In the genomic region with DNA sequence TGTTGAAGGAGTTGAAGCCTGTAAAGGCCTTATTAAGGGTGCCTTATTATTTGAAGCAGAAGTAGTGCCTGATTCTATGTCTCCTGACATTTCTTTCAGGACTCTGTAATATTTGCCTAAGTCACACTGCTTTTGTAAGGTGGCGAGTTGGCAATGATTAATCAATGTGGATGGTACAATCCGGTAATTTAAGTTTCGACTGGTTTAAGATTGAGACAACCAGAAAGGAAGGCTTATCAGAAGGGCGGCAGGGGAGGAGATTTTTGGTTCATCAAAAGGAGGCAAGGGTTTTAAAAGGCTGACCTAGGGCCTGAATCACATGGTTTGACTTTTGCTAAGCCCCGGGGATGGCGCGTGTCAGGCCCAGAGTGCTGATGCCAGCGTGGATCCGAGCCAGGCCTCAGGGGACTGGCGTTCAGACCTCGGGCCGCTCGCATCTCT, we compare ENCODE assay signal across 8 cellular contexts. TPM values are rescaled to one million over a fixed set of nuclear protein-coding genes. Genes with fewer than 3 reads are reported as not detected.
DNase-seq lines count a peak whose midpoint lies in the region; ATAC-seq and TF ChIP-seq lines count a peak whose summit lies in the region.

No MANE protein-coding gene starts in this region.

- H3K27me3 ChIP-seq in liver (ENCODE audit: control insufficient read depth in 4 of 4, insufficient read depth in 4 of 4, low read length in 3 of 4) (no peaks in the 10 kb centered on the region), thoracic aorta (replicated peaks; ENCODE audit: insufficient read depth) (no peaks in the 10 kb centered on the region)

- H3K4me1 ChIP-seq in liver (ENCODE audit: control insufficient read depth in 4 of 4, insufficient read depth in 4 of 4, low read length in 3 of 4): peaks cover 5 to 31% (median 14%) of the 10 kb centered on the region in 4 donors
- H3K4me1 ChIP-seq in thoracic aorta (ENCODE audit: control insufficient read depth in 1 of 2, low read depth in 2 of 2): peaks cover 20 to 37% of the 10 kb centered on the region in 2 donors

- no peak for ATAC-seq in activated CD4-positive, alpha-beta T cell treated with anti-CD3 and anti-CD28 coated beads for 36 hours
- ATAC-seq in thoracic aorta (ENCODE audit: insufficient number of reproducible peaks, low FRiP score, low read depth): no peak
- no peak for ATAC-seq in GM18498 (IDR thresholded peaks at IDR 0.05; ENCODE audit: unreplicated experiment)

- peak overlapping the region; percentile 84 to 97 for H3K9ac ChIP-seq in liver (ENCODE audit: low read depth in 1 of 2, low read length in 2 of 2)

- H3K4me3 ChIP-seq in liver (ENCODE audit: low read depth in 1 of 3, low read length in 3 of 3) (peak overlapping the region; percentile 74 to 97 (median 95)), thoracic aorta (peak overlapping the region; percentile 83)

- no peak for TF ChIP-seq RAD21 in liver (IDR thresholded peaks at IDR 0.05)

- peaks cover 5% of the 10 kb centered on the region for H3K27me3 Mint-ChIP-seq in activated CD4-positive, alpha-beta T cell treated with anti-CD3 and anti-CD28 coated beads for 36 hours

- H3K9me3 Mint-ChIP-seq in activated CD4-positive, alpha-beta T cell treated with anti-CD3 and anti-CD28 coated beads for 36 hours (ENCODE audit: low read depth): no peaks in the 10 kb centered on the region

- H3K4me1 Mint-ChIP-seq in activated CD4-positive, alpha-beta T cell treated with anti-CD3 and anti-CD28 coated beads for 36 hours: peaks cover 40% of the 10 kb centered on the region

- no peak for TF ChIP-seq CTCF in liver (IDR thresholded peaks at IDR 0.05; ENCODE audit: low read depth, low read length, missing input control)
- TF ChIP-seq CTCF in thoracic aorta (IDR thresholded peaks at IDR 0.05): no peak
- no peak for TF ChIP-seq CTCF in GM20000 (IDR thresholded peaks at IDR 0.05; ENCODE audit: extremely low read depth, missing control alignments)

- 10 to 25% (median 23%) methylated on average over 13 of the region's 13 CpGs for WGBS in adipose tissue, 3 donors
- 10% methylated on average over 13 of the region's 13 CpGs for WGBS in liver

- peaks cover 7% of the 10 kb centered on the region for H3K36me3 Mint-ChIP-seq in activated CD4-positive, alpha-beta T cell treated with anti-CD3 and anti-CD28 coated beads for 36 hours (ENCODE audit: low read depth)

- intact Hi-C loops in activated CD4-positive, alpha-beta T cell treated with anti-CD3 and anti-CD28 coated beads for 36 hours (cut with DNase I, micrococcal nuclease): loop anchor here (1.0 to 2.0 kb wide), 5 partner anchors 60 to 951 kb away; a partner anchor contains a TSS

- CTCF ChIA-PET in activated CD4-positive, alpha-beta T cell treated with anti-CD3 and anti-CD28 coated beads for 36 hours (lab: Charles Lee): no interaction called here

- POLR2A ChIA-PET in activated CD4-positive, alpha-beta T cell treated with anti-CD3 and anti-CD28 coated beads for 36 hours (lab: Charles Lee): interaction anchor here (0.6 kb wide), 1 partner anchor 280 kb away, joined by 4 read pairs; no protein-coding TSS in a partner anchor

- H3K27ac Mint-ChIP-seq in activated CD4-positive, alpha-beta T cell treated with anti-CD3 and anti-CD28 coated beads for 36 hours: peak overlapping the region; percentile 100

- no peak for DNase-seq in activated CD4-positive, alpha-beta T cell treated with anti-CD3 and anti-CD28 coated beads for 36 hours
- no peak for DNase-seq in activated CD4-positive, alpha-beta T cell treated with anti-CD3 and anti-CD28 coated beads for 1 hour
- DNase-seq in thoracic aorta (ENCODE audit: low spot score): no peak
- no peak for DNase-seq in GM20000 (ENCODE audit: low spot score)
- DNase-seq in EL: no peak

- H3K9me3 ChIP-seq in liver (ENCODE audit: control insufficient read depth in 4 of 4, low read length in 3 of 4): no peaks in the 10 kb centered on the region
- no peaks in the 10 kb centered on the region for H3K9me3 ChIP-seq in thoracic aorta

- H3K27ac ChIP-seq in adipose tissue (ENCODE audit: low read depth, low read length): peak overlapping the region; percentile 99
- H3K27ac ChIP-seq in liver (ENCODE audit: low read depth in 1 of 2, low read length in 2 of 2): peak overlapping the region; percentile 98 to 100
- H3K27ac ChIP-seq in thoracic aorta: peak overlapping the region; percentile 95 to 97

- H3K4me3 Mint-ChIP-seq in activated CD4-positive, alpha-beta T cell treated with anti-CD3 and anti-CD28 coated beads for 36 hours: peak overlapping the region; percentile 95

- no peaks in the 10 kb centered on the region for H3K36me3 ChIP-seq in liver (ENCODE audit: control insufficient read depth in 4 of 4, insufficient read depth in 3 of 4, low read depth in 1 of 4, low read length in 3 of 4)
- H3K36me3 ChIP-seq in thoracic aorta: no peaks in the 10 kb centered on the region

TF ChIP-seq in liver, 16 proteins besides CTCF, POLR2A, EP300 and RAD21:
- peak in 1 of 2 donors; percentile 42 for TF ChIP-seq HNF4A (conservative IDR thresholded peaks at IDR 0.05)
- TF ChIP-seq FOXA1 (IDR thresholded peaks at IDR 0.05): no peak
- no peak for TF ChIP-seq EGR1 (IDR thresholded peaks at IDR 0.05; ENCODE audit: low read depth in 2 of 2)
- TF ChIP-seq, protein P1, sequence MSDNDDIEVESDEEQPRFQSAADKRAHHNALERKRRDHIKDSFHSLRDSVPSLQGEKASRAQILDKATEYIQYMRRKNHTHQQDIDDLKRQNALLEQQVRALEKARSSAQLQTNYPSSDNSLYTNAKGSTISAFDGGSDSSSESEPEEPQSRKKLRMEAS (IDR thresholded peaks at IDR 0.05): peak; percentile 78
- TF ChIP-seq RXRA (IDR thresholded peaks at IDR 0.05): peak in 1 of 2 donors; percentile 59

RNA-seq across cellular contexts. Expression of a gene that starts 0.8 kb away (rescaled TPM):
- 10 to 100 TPM; 28.8 to 41.2 TPM for total RNA-seq in activated CD4-positive, alpha-beta T cell treated with anti-CD3 and anti-CD28 coated beads for 36 hours
- polyA plus RNA-seq in adipose tissue (10 to 100 TPM; 31.6 to 48.0 (median 43.0) TPM), liver (10 to 100 TPM; 31.3 to 70.5 TPM)
- total RNA-seq in liver (10 to 100 TPM; 54.6 to 65.2 TPM), thoracic aorta (10 to 100 TPM; 51.9 to 84.0 TPM)

RNA-seq across cellular contexts. Expression of a gene that starts 19.8 kb away (rescaled TPM):
- not detected for total RNA-seq in activated CD4-positive, alpha-beta T cell treated with anti-CD3 and anti-CD28 coated beads for 36 hours
- polyA plus RNA-seq in adipose tissue: under 1 TPM in 1 of 3 donors, not detected in 2; 0.03 TPM
- not detected for total RNA-seq in liver
- under 1 TPM in 1 of 2 donors, not detected in 1; 0.19 TPM for polyA plus RNA-seq in liver
- under 1 TPM in 1 of 2 donors, not detected in 1; 0.81 TPM for total RNA-seq in thoracic aorta

RNA-seq across cellular contexts. Expression of a gene that starts 59.9 kb away (rescaled TPM):
- total RNA-seq in activated CD4-positive, alpha-beta T cell treated with anti-CD3 and anti-CD28 coated beads for 36 hours: 10 to 100 TPM; 29.4 to 29.5 TPM
- 10 to 100 TPM in 2 of 3 donors, 1 to 10 TPM in 1; 6.6 to 13.3 (median 12.8) TPM for polyA plus RNA-seq in adipose tissue
- total RNA-seq in liver: 10 to 100 TPM; 10.7 to 11.8 TPM
- polyA plus RNA-seq in liver: 10 to 100 TPM in 1 of 2 donors, 1 to 10 TPM in 1; 5.8 to 15.4 TPM
- total RNA-seq in thoracic aorta: 10 to 100 TPM; 11.4 to 20.5 TPM
